8 cellular contexts compared by ENCODE assay signal in the genomic region with DNA sequence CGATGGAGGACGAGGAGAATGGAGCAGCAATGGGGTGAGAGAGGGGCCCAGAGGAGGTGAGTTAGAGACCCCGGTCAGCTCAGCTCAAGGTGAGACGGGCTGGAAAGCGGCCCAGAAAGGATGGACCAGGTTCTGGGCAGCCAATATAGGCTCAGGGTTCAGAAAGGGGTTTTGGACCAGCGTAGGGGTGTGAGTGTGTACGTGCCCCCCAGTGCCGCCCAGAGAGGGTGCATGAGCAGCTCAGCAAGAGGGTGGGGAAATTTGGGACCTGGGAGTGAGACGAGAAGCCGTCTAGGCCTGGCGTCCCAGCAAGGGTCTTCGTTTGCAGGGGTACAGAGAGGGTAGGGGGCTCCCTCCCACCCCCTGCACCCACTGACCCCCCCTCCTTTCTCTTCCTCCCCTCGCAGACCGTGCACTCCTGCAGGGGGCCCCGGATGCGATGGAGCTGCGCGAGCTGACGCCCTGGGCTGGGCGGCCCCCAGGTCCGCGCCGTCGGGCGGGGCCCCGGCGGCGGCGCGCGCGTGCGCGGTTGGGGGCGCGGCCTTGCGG. TPM values are rescaled to one million over a fixed set of nuclear protein-coding genes. Genes with fewer than 3 reads are reported as not detected.
A peak's percentile ranks its signal among the peaks of the same experiment; 100 is the strongest.
DNase-seq lines count a peak whose midpoint lies in the region; ATAC-seq and TF ChIP-seq lines count a peak whose summit lies in the region.

No MANE protein-coding gene starts in this region.

- peaks cover 4% of the 10 kb centered on the region for H3K36me3 Mint-ChIP-seq in T-helper 17 cell (ENCODE audit: low read depth)
- H3K36me3 Mint-ChIP-seq in glutamatergic neuron (ENCODE audit: unreplicated experiment) = no peaks in the 10 kb centered on the region

- H3K9me3 Mint-ChIP-seq in glutamatergic neuron (ENCODE audit: unreplicated experiment) = peaks cover 8% of the 10 kb centered on the region

- H3K27me3 Mint-ChIP-seq in T-helper 17 cell = peaks cover 5% of the 10 kb centered on the region
- H3K27me3 Mint-ChIP-seq in glutamatergic neuron (ENCODE audit: unreplicated experiment) = peaks cover 8% of the 10 kb centered on the region

- TF ChIP-seq CTCF in glutamatergic neuron (IDR thresholded peaks at IDR 0.05; ENCODE audit: partially characterized antibody, unreplicated experiment) (no peak), retinal pigment epithelial cell (conservative IDR thresholded peaks at IDR 0.05; ENCODE audit: low read depth, low read length) (no peak)

- DNase-seq in H7 (no peak), T-helper 17 cell (no peak), glutamatergic neuron (no peak), retinal pigment epithelial cell (ENCODE audit: low read depth) (no peak), NOMO-1 (lab: John Stamatoyannopoulos, UW; ENCODE audit: unreplicated experiment in 2 of 2) (no peak)
- no peak for DNase-seq in stimulated activated CD4-positive, alpha-beta T cell treated with anti-CD3 and anti-CD28 coated beads, Interleukin-2, amount 100 ng/mL, for 48 hours

- peak overlapping the region; percentile 88 for H3K27ac Mint-ChIP-seq in T-helper 17 cell
- peak overlapping the region; percentile 52 for H3K27ac Mint-ChIP-seq in glutamatergic neuron (ENCODE audit: unreplicated experiment)

- H3K27me3 ChIP-seq in H7 (ENCODE audit: control insufficient read depth, insufficient read depth, low read length) = no peaks in the 10 kb centered on the region

- no peaks in the 10 kb centered on the region for H3K9me3 ChIP-seq in T-helper 17 cell (ENCODE audit: control insufficient read depth, low read length, poor library complexity, severe bottlenecking)

- H3K4me1 Mint-ChIP-seq in T-helper 17 cell (peaks cover 6% of the 10 kb centered on the region), glutamatergic neuron (ENCODE audit: low read depth, unreplicated experiment) (no peaks in the 10 kb centered on the region)

- no peaks in the 10 kb centered on the region for H3K36me3 ChIP-seq in H7 (replicated peaks; ENCODE audit: control insufficient read depth, insufficient read depth, low read length)

- peak overlapping the region; percentile 90 for H3K4me3 ChIP-seq in H7 (ENCODE audit: insufficient read depth, low read depth, low read length)
- H3K4me3 ChIP-seq in retinal pigment epithelial cell (ENCODE audit: low read length) = peak overlapping the region; percentile 36

- ATAC-seq in T-helper 17 cell (no peak), GM21515 (IDR thresholded peaks at IDR 0.05; ENCODE audit: unreplicated experiment) (no peak), HG02852 (IDR thresholded peaks at IDR 0.05; ENCODE audit: unreplicated experiment) (no peak)

- H3K4me3 Mint-ChIP-seq in T-helper 17 cell = peak overlapping the region; percentile 89
- H3K4me3 Mint-ChIP-seq in glutamatergic neuron (ENCODE audit: unreplicated experiment) = peak overlapping the region; percentile 91

RNA-seq across cellular contexts. Expression of gene FUT6, which starts 12.1 kb away (rescaled TPM):
- total RNA-seq in H7 (2014; rRNA removed; shearing (Covaris generic)) = not detected in 2 replicates
- total RNA-seq in T-helper 17 cell = not detected
- total RNA-seq in glutamatergic neuron (ENCODE audit: unreplicated experiment) = not detected

RNA-seq across cellular contexts. Expression of gene NRTN, which starts 22.5 kb away (rescaled TPM):
- total RNA-seq in H7 (2014; rRNA removed; shearing (Covaris generic)) = 8.5 and 8.7 TPM in 2 replicates
- total RNA-seq in T-helper 17 cell (under 1 TPM; 0.35 to 0.39 TPM), glutamatergic neuron (ENCODE audit: unreplicated experiment) (1.2 TPM)

RNA-seq across cellular contexts. Expression of gene FUT3, which starts 23.8 kb away (rescaled TPM):
- total RNA-seq in H7 (2014; rRNA removed; shearing (Covaris generic)) = not detected in 2 replicates
- total RNA-seq in T-helper 17 cell = under 1 TPM in 1 of 2 donors, not detected in 1; 0.50 TPM
- not detected for total RNA-seq in glutamatergic neuron (ENCODE audit: unreplicated experiment)

RNA-seq across cellular contexts. Expression of gene DUS3L, which starts 36.5 kb away (rescaled TPM):
- total RNA-seq in H7 (2014; rRNA removed; shearing (Covaris generic)) = 50.8 and 52.4 TPM in 2 replicates
- total RNA-seq in T-helper 17 cell (100 to 1,000 TPM; 128 to 131 TPM), glutamatergic neuron (ENCODE audit: unreplicated experiment) (22.4 TPM)

RNA-seq across cellular contexts. Expression of gene PRR22, which starts 42.9 kb away (rescaled TPM):
- total RNA-seq in H7 (2014; rRNA removed; shearing (Covaris generic)) = 1.5 and 2.2 TPM in 2 replicates
- total RNA-seq in T-helper 17 cell (1 to 10 TPM; 3.8 to 3.9 TPM), glutamatergic neuron (ENCODE audit: unreplicated experiment) (3.1 TPM)
